In genomic region chr2:90209009-90209408, GRCh38 we compare ENCODE assay signal across 19 cellular contexts.
A peak's percentile ranks its signal among the peaks of the same experiment; 100 is the strongest.
DNase-seq lines count a peak whose midpoint lies in the region; ATAC-seq and TF ChIP-seq lines count a peak whose summit lies in the region.
"Had no signal": no experiment of that assay in that cellular context is flagged by ENCODE, and none has a peak within 500 bp of the region (broad histone marks: within the 10 kb centered on the region; RNA-seq: fewer than 3 reads in every experiment).

No MANE protein-coding gene starts in this region.

- intact Hi-C loops in right cardiac atrium (cut with DNase I) = no loop called here
- intact Hi-C loops in heart left ventricle (cut with DNase I) = no loop called here

- H3K9ac ChIP-seq in Karpas-422 (ENCODE audit: low read length) = peak overlapping the region; percentile 16; the same call in 1 of the 2 replicates
- H3K9ac ChIP-seq in SU-DHL-6 (ENCODE audit: low read length) = no peak overlapping the region

- H3K27me3 ChIP-seq in right cardiac atrium (ENCODE audit: control insufficient read depth, insufficient read depth) = no peaks in the 10 kb centered on the region
- H3K27me3 ChIP-seq in heart left ventricle = peaks cover 0 to 9% (median 0%) of the 10 kb centered on the region in 9 donors
- H3K27me3 ChIP-seq in Karpas-422 (ENCODE audit: low read length) = no peaks in the 10 kb centered on the region
- no peaks in the 10 kb centered on the region for H3K27me3 ChIP-seq in SU-DHL-6 (ENCODE audit: low read length)
- H3K27me3 ChIP-seq: BLaER1 treated with 17β-estradiol and CSF1 and Interleukin-3, amounts not matched to agents 10 nM and 100 nM had no signal

- no peaks in the 10 kb centered on the region for H3K9me2 ChIP-seq in Karpas-422 (replicated peaks; ENCODE audit: insufficient read depth, low read length)
- no peaks in the 10 kb centered on the region for H3K9me2 ChIP-seq in SU-DHL-6 (replicated peaks; ENCODE audit: insufficient read depth, low read length)

- TF ChIP-seq CTCF in heart left ventricle (IDR thresholded peaks at IDR 0.05) = no peak
- no peak for TF ChIP-seq CTCF in SU-DHL-6 (IDR thresholded peaks at IDR 0.05; ENCODE audit: insufficient read depth, low read length, poor library complexity, severe bottlenecking)

- DNase-seq in right cardiac atrium = no peak
- no peak for DNase-seq in heart left ventricle
- peak; percentile 40 for DNase-seq in Karpas-422
- no peak for DNase-seq in NCI-H1694 (lab: John Stamatoyannopoulos, UW)
- no peak for DNase-seq in AG08395 (ENCODE audit: low spot score)
- DNase-seq: 8988T; ACHN; AML-193; Caco-2; Calu3; CD4-positive, alpha-beta T cell; CD8-positive, alpha-beta T cell; DMS79 treated with DMSO at 0.1 percent for 48 hours; EL; GDM1 had no signal

- H3K36me3 ChIP-seq in heart left ventricle = no peaks in the 10 kb centered on the region
- H3K36me3 ChIP-seq in Karpas-422 (ENCODE audit: insufficient read depth, low read length) = no peaks in the 10 kb centered on the region
- no peaks in the 10 kb centered on the region for H3K36me3 ChIP-seq in SU-DHL-6 (ENCODE audit: low read length)
- H3K36me3 ChIP-seq: BLaER1 treated with 17β-estradiol and CSF1 and Interleukin-3, amounts not matched to agents 10 nM and 100 nM had no signal

- ATAC-seq in right cardiac atrium (peak; percentile 79 to 87), heart left ventricle (no peak)
- ATAC-seq: CD8-positive, alpha-beta T cell; GM12878 had no signal

- H2AFZ ChIP-seq in Karpas-422 (ENCODE audit: low read length) (peak overlapping the region; percentile 51; the same call in 1 of the 2 replicates), SU-DHL-6 (ENCODE audit: low read depth, low read length, severe bottlenecking) (no peak overlapping the region)

- no peaks in the 10 kb centered on the region for H3K9me3 ChIP-seq in right cardiac atrium (ENCODE audit: control insufficient read depth, low read length)
- H3K9me3 ChIP-seq in heart left ventricle = no peaks in the 10 kb centered on the region
- H3K9me3 ChIP-seq in Karpas-422 (ENCODE audit: low read length) = no peaks in the 10 kb centered on the region; the same call in 1 of the 2 replicates
- H3K9me3 ChIP-seq in SU-DHL-6 (ENCODE audit: insufficient read depth, low read length) = no peaks in the 10 kb centered on the region
- H3K9me3 ChIP-seq: Caco-2 had no signal

- 51% methylated on average over 5 of the region's 5 CpGs for WGBS in right cardiac atrium
- 47 to 63% (median 59%) methylated on average over 5 of the region's 5 CpGs for WGBS in heart left ventricle, 4 donors

- H3K4me3 ChIP-seq in right cardiac atrium (ENCODE audit: low read length) (no peak overlapping the region), heart left ventricle (no peak overlapping the region), Karpas-422 (ENCODE audit: low read length) (no peak overlapping the region), SU-DHL-6 (ENCODE audit: insufficient read depth, low read length, poor library complexity, severe bottlenecking) (no peak overlapping the region)
- H3K4me3 ChIP-seq: BLaER1 treated with 17β-estradiol and CSF1 and Interleukin-3, amounts not matched to agents 10 nM and 100 nM; GM12878 had no signal

- no peak overlapping the region for H3K27ac ChIP-seq in right cardiac atrium (ENCODE audit: low read length)
- H3K27ac ChIP-seq in heart left ventricle = no peak overlapping the region
- peak overlapping the region; percentile 89 for H3K27ac ChIP-seq in Karpas-422 (ENCODE audit: low read length)
- H3K27ac ChIP-seq in SU-DHL-6 (ENCODE audit: low read depth, low read length) = peak overlapping the region; percentile 79
- H3K27ac ChIP-seq: C4-2B had no signal

- TF ChIP-seq POLR2A in heart left ventricle (IDR thresholded peaks at IDR 0.05) = no peak

- H3K79me2 ChIP-seq in Karpas-422 (ENCODE audit: low read length) = no peaks in the 10 kb centered on the region
- peaks cover 4% of the 10 kb centered on the region; the same call in 1 of the 2 replicates for H3K79me2 ChIP-seq in SU-DHL-6 (ENCODE audit: insufficient read depth, low read length)

- H3K4me2 ChIP-seq in Karpas-422 (ENCODE audit: low read depth, low read length, poor library complexity, severe bottlenecking) (peak overlapping the region; percentile 63), SU-DHL-6 (ENCODE audit: low read depth, low read length, poor library complexity, severe bottlenecking) (peak overlapping the region; percentile 83)

- H3K4me1 ChIP-seq in right cardiac atrium (ENCODE audit: control insufficient read depth, insufficient read depth, low read length) (no peaks in the 10 kb centered on the region), heart left ventricle (no peaks in the 10 kb centered on the region), Karpas-422 (ENCODE audit: low read length) (peaks cover 47% of the 10 kb centered on the region)
- H3K4me1 ChIP-seq: Caco-2 had no signal

- peaks cover 11% of the 10 kb centered on the region; the same call in 1 of the 2 replicates for H3F3A ChIP-seq in SU-DHL-6 (ENCODE audit: insufficient read depth)

- H4K20me1 ChIP-seq in Karpas-422 (ENCODE audit: insufficient read depth, low read depth, low read length) (no peaks in the 10 kb centered on the region), SU-DHL-6 (ENCODE audit: low read depth, low read length) (no peaks in the 10 kb centered on the region)
- H4K20me1 ChIP-seq: BLaER1 treated with 17β-estradiol and CSF1 and Interleukin-3, amounts not matched to agents 10 nM and 100 nM had no signal

Comparison
In these comparisons a context has a peak if more than half of its experiments do, and no peak if none do; other contexts are left out.
1. ATAC-seq: peak in right cardiac atrium (2 of 2); none in heart left ventricle (0 of 4).
2. H3K27ac ChIP-seq: peak in Karpas-422 (single experiment) and SU-DHL-6 (single experiment); none in right cardiac atrium (single experiment) and heart left ventricle (0 of 12).